ENCODE assay signal across 8 cellular contexts in the genomic region with DNA sequence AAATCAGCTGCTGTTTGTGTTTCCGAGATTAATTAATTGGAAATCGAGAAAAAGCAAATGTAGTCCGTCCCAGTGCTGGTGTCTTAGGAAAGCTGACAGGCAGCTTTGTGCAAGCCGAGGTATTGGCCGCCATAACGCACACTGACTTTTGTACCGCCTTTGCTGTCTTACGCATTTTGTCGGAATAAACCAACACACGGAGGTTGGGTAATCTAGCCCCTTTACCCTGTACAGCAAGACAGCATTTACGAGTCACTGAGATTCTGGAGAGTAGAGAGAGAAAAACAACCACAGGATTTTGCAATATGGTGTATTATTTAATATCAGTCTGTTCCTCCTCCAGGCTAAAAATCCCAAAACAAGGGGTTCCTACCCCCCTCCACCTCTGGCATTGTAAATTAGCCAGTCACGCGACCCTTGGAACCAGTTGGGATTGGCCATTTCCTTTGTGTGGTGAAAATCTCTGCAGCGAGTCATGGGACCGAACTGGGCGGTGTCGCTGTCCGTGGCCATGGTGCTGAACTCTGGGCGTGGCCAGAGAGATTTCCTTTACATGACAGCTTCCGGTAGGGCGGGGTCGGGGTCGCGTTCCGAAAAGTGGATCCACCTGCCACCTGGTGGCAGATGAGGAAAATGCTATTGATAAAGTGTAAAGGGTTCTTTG. TPM values are rescaled to one million over a fixed set of nuclear protein-coding genes. Genes with fewer than 3 reads are reported as not detected.
DNase-seq lines count a peak whose midpoint lies in the region; ATAC-seq and TF ChIP-seq lines count a peak whose summit lies in the region.

No MANE protein-coding gene starts in this region.

- TF ChIP-seq RAD21 in liver (IDR thresholded peaks at IDR 0.05) = peak; percentile 83 to 87

- peak; percentile 35 for TF ChIP-seq CTCF in GM06990 (IDR thresholded peaks at IDR 0.05; ENCODE audit: insufficient read depth, low read length, poor library complexity, severe bottlenecking)
- TF ChIP-seq CTCF in liver (IDR thresholded peaks at IDR 0.05; ENCODE audit: low read depth, low read length, missing input control) = peak; percentile 73

- peak; percentile 62 for ATAC-seq in HG03280 (IDR thresholded peaks at IDR 0.05; ENCODE audit: unreplicated experiment)
- ATAC-seq in GM19035 (IDR thresholded peaks at IDR 0.05; ENCODE audit: unreplicated experiment) = no peak

- H3K27me3 ChIP-seq in GM06990 (replicated peaks; ENCODE audit: control insufficient read depth, insufficient read depth, low read length) (no peaks in the 10 kb centered on the region), liver (ENCODE audit: control insufficient read depth in 4 of 4, insufficient read depth in 4 of 4, low read length in 3 of 4) (peaks cover 0 to 9% (median 0%) of the 10 kb centered on the region in 4 donors)

- no peak overlapping the region for H3K4me3 ChIP-seq in GM06990 (replicated peaks; ENCODE audit: low read depth, low read length)
- peak overlapping the region; percentile 16 to 58 (median 51) for H3K4me3 ChIP-seq in liver (ENCODE audit: low read depth in 1 of 3, low read length in 3 of 3)

- no peak overlapping the region for H3K9ac ChIP-seq in liver (ENCODE audit: low read depth in 1 of 2, low read length in 2 of 2)

- no peaks in the 10 kb centered on the region for H3K36me3 ChIP-seq in GM06990 (ENCODE audit: control insufficient read depth, insufficient read depth, low read length)
- no peaks in the 10 kb centered on the region for H3K36me3 ChIP-seq in liver (ENCODE audit: control insufficient read depth in 4 of 4, insufficient read depth in 3 of 4, low read depth in 1 of 4, low read length in 3 of 4)

- 11% methylated on average over 25 of the region's 25 CpGs for WGBS in liver

- peaks cover 0 to 3% (median 0%) of the 10 kb centered on the region in 4 donors for H3K9me3 ChIP-seq in liver (ENCODE audit: control insufficient read depth in 4 of 4, low read length in 3 of 4)

- DNase-seq in GM06990 (ENCODE audit: extremely low read depth, insufficient read length) (peak; percentile 70), NCI-H510A treated with DMSO at 0.1 percent for 48 hours (lab: John Stamatoyannopoulos, UW) (peak; percentile 93), ecto neural progenitor cell (ENCODE audit: low spot score) (peak; percentile 98)
- peak; percentile 60 for DNase-seq in activated CD4-positive, alpha-beta T cell treated with anti-CD3 and anti-CD28 coated beads, Interleukin-2, amount 50 U/mL, for 1 hour
- DNase-seq in stimulated activated CD4-positive, alpha-beta T cell treated with anti-CD3 and anti-CD28 coated beads, Interleukin-4, amount 100 ng/mL, for 1 hour = peak; percentile 58

- H3K27ac ChIP-seq in liver (ENCODE audit: low read depth in 1 of 2, low read length in 2 of 2) = peak overlapping the region in 1 of 2 donors; percentile 13

- peaks cover 0 to 13% (median 8%) of the 10 kb centered on the region in 4 donors for H3K4me1 ChIP-seq in liver (ENCODE audit: control insufficient read depth in 4 of 4, insufficient read depth in 4 of 4, low read length in 3 of 4)

TF ChIP-seq in liver, 16 proteins besides CTCF, POLR2A, EP300 and RAD21:
- peak; percentile 64 to 83 for TF ChIP-seq GABPA (IDR thresholded peaks at IDR 0.05 in 1 of 2, conservative IDR thresholded peaks at IDR 0.05 in 1 of 2)
- TF ChIP-seq YY1 (IDR thresholded peaks at IDR 0.05) = peak; percentile 51
- no peak for TF ChIP-seq EGR1 (IDR thresholded peaks at IDR 0.05; ENCODE audit: low read depth in 2 of 2)
- TF ChIP-seq RXRA (IDR thresholded peaks at IDR 0.05) = no peak
- TF ChIP-seq SP1 (IDR thresholded peaks at IDR 0.05) = peak; percentile 26
- no peak for TF ChIP-seq JUND (IDR thresholded peaks at IDR 0.05)
- TF ChIP-seq, protein P1, sequence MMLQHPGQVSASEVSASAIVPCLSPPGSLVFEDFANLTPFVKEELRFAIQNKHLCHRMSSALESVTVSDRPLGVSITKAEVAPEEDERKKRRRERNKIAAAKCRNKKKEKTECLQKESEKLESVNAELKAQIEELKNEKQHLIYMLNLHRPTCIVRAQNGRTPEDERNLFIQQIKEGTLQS (IDR thresholded peaks at IDR 0.05) = no peak
- TF ChIP-seq FOXA2 (IDR thresholded peaks at IDR 0.05) = no peak
- TF ChIP-seq, protein P2, sequence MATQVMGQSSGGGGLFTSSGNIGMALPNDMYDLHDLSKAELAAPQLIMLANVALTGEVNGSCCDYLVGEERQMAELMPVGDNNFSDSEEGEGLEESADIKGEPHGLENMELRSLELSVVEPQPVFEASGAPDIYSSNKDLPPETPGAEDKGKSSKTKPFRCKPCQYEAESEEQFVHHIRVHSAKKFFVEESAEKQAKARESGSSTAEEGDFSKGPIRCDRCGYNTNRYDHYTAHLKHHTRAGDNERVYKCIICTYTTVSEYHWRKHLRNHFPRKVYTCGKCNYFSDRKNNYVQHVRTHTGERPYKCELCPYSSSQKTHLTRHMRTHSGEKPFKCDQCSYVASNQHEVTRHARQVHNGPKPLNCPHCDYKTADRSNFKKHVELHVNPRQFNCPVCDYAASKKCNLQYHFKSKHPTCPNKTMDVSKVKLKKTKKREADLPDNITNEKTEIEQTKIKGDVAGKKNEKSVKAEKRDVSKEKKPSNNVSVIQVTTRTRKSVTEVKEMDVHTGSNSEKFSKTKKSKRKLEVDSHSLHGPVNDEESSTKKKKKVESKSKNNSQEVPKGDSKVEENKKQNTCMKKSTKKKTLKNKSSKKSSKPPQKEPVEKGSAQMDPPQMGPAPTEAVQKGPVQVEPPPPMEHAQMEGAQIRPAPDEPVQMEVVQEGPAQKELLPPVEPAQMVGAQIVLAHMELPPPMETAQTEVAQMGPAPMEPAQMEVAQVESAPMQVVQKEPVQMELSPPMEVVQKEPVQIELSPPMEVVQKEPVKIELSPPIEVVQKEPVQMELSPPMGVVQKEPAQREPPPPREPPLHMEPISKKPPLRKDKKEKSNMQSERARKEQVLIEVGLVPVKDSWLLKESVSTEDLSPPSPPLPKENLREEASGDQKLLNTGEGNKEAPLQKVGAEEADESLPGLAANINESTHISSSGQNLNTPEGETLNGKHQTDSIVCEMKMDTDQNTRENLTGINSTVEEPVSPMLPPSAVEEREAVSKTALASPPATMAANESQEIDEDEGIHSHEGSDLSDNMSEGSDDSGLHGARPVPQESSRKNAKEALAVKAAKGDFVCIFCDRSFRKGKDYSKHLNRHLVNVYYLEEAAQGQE (IDR thresholded peaks at IDR 0.05) = peak; percentile 100
- TF ChIP-seq FOXA1 (IDR thresholded peaks at IDR 0.05) = no peak
- no peak for TF ChIP-seq HNF4A (conservative IDR thresholded peaks at IDR 0.05)
- peak; percentile 23 for TF ChIP-seq NR2F2 (IDR thresholded peaks at IDR 0.05)

RNA-seq across cellular contexts. Expression of a gene that starts 10.3 kb away (rescaled TPM):
- total RNA-seq in liver = not detected
- polyA plus RNA-seq in liver = not detected

RNA-seq across cellular contexts. Expression of a gene that starts 53.5 kb away (rescaled TPM):
- total RNA-seq in liver = under 1 TPM; 0.08 to 0.09 TPM
- under 1 TPM in 1 of 2 donors, not detected in 1; 0.05 TPM for polyA plus RNA-seq in liver

RNA-seq across cellular contexts. Expression of a gene that starts 59.4 kb away (rescaled TPM):
- under 1 TPM; 0.08 to 0.09 TPM for total RNA-seq in liver
- under 1 TPM in 1 of 2 donors, not detected in 1; 0.09 TPM for polyA plus RNA-seq in liver
